In genomic region chr15:26731965-26732364, GRCh38 we compare ENCODE assay signal across 3 cellular contexts.
TF ChIP-seq lines count a peak whose summit lies in the region.

No MANE protein-coding gene starts in this region.

TF ChIP-seq in HEK293, 187 proteins besides CTCF, POLR2A, EP300 and RAD21:
- TF ChIP-seq ZNF366 (tag by site-specific recombination; conservative IDR thresholded peaks at IDR 0.05) (peak; percentile 95), ZNF223 (tag by site-specific recombination; IDR thresholded peaks at IDR 0.05) (no peak)

TF ChIP-seq in IMR-90, 13 proteins besides CTCF, POLR2A, EP300 and RAD21:
- TF ChIP-seq MXI1 (IDR thresholded peaks at IDR 0.05; ENCODE audit: borderline replicate concordance, low read depth, low read length) (no peak), CHD1 (IDR thresholded peaks at IDR 0.05; ENCODE audit: low read depth, low read length) (no peak), ELK1 (IDR thresholded peaks at IDR 0.05; ENCODE audit: borderline replicate concordance, low read depth, low read length) (no peak), MAZ (IDR thresholded peaks at IDR 0.05; ENCODE audit: borderline replicate concordance, low read depth, low read length) (no peak), RFX5 (IDR thresholded peaks at IDR 0.05; ENCODE audit: low read depth, low read length) (no peak)

TF ChIP-seq in H1, 55 proteins besides CTCF, POLR2A, EP300 and RAD21:
- TF ChIP-seq YY1 (IDR thresholded peaks at IDR 0.05; ENCODE audit: low read depth, low read length) (no peak), USF2 (IDR thresholded peaks at IDR 0.05; ENCODE audit: low read length) (no peak), FOSL1 (IDR thresholded peaks at IDR 0.05; ENCODE audit: insufficient read depth, low read depth, low read length) (no peak), BRCA1 (IDR thresholded peaks at IDR 0.05; ENCODE audit: low read depth, low read length) (no peak), SP1 (IDR thresholded peaks at IDR 0.05; ENCODE audit: low read depth, low read length) (no peak), KDM1A (IDR thresholded peaks at IDR 0.05; ENCODE audit: borderline replicate concordance, low read length) (no peak), CREB1 (IDR thresholded peaks at IDR 0.05) (no peak), CHD7 (IDR thresholded peaks at IDR 0.05; ENCODE audit: insufficient replicate concordance, low read length) (no peak), ASH2L (IDR thresholded peaks at IDR 0.05; ENCODE audit: low read length) (no peak), SUZ12 (IDR thresholded peaks at IDR 0.05; ENCODE audit: low read length) (no peak), EGR1 (IDR thresholded peaks at IDR 0.05; ENCODE audit: borderline replicate concordance, low read depth, low read length) (no peak), ATF3 (IDR thresholded peaks at IDR 0.05; ENCODE audit: insufficient read depth, low read depth, low read length) (no peak)
